8 cellular contexts compared by ENCODE assay signal in genomic region chr17:19363114-19363438, GRCh38. TPM values are rescaled to one million over a fixed set of nuclear protein-coding genes. Genes with fewer than 3 reads are reported as not detected.
A peak's percentile ranks its signal among the peaks of the same experiment; 100 is the strongest.
DNase-seq lines count a peak whose midpoint lies in the region; ATAC-seq, FAIRE-seq and TF ChIP-seq lines count a peak whose summit lies in the region.

No MANE protein-coding gene starts in this region.

- H3K9me3 ChIP-seq in DOHH2 (ENCODE audit: control insufficient read depth, insufficient read depth, low read length) (no peaks in the 10 kb centered on the region), SJSA1 (replicated peaks) (no peaks in the 10 kb centered on the region), trophoblast cell (ENCODE audit: insufficient read depth, low read depth, low read length) (peaks cover 2% of the 10 kb centered on the region)

- H3K36me3 ChIP-seq in DOHH2 (ENCODE audit: control insufficient read depth, low read length): no peaks in the 10 kb centered on the region
- no peaks in the 10 kb centered on the region for H3K36me3 ChIP-seq in SJSA1
- H3K36me3 ChIP-seq in trophoblast cell (ENCODE audit: control insufficient read depth in 1 of 2, insufficient read depth in 2 of 2, low read length in 2 of 2): no peaks in the 10 kb centered on the region

- WGBS in trophoblast cell (ENCODE audit: extremely low coverage, insufficient coverage, insufficient read length): no CpG with 5 or more reads among the region's 14 CpGs

- no peak for FAIRE-seq in GM19239 (lab: Jason Lieb, UNC)

- H3K4ac ChIP-seq in trophoblast cell (ENCODE audit: low read depth, low read length): no peak overlapping the region

- H3K27ac ChIP-seq in DOHH2 (ENCODE audit: low read depth, low read length) (no peak overlapping the region), SJSA1 (no peak overlapping the region), trophoblast cell (ENCODE audit: low read depth, low read length) (no peak overlapping the region)

- H3K9me2 ChIP-seq in DOHH2 (replicated peaks; ENCODE audit: control insufficient read depth, low read length): no peaks in the 10 kb centered on the region

- H4K8ac ChIP-seq in trophoblast cell (ENCODE audit: low read depth, low read length): peak overlapping the region; percentile 59

- H3K4me2 ChIP-seq in DOHH2 (ENCODE audit: low read length): peak overlapping the region; percentile 71
- H3K4me2 ChIP-seq in trophoblast cell (ENCODE audit: low read length): peak overlapping the region; percentile 64

- ATAC-seq in GM18873 (IDR thresholded peaks at IDR 0.05; ENCODE audit: low FRiP score, unreplicated experiment): no peak

- no peak overlapping the region for H2BK120ac ChIP-seq in trophoblast cell (ENCODE audit: insufficient read depth, low read length, poor library complexity)

- H4K12ac ChIP-seq in trophoblast cell (ENCODE audit: low read depth, low read length): no peak overlapping the region

- DNase-seq in SJSA1 (ENCODE audit: low read depth in 1 of 2, low spot score in 2 of 2) (no peak), epithelial cell of proximal tubule (ENCODE audit: low read depth) (no peak), trophoblast cell (no peak), NOMO-1 (lab: John Stamatoyannopoulos, UW; ENCODE audit: unreplicated experiment in 2 of 2) (no peak), SKM-1 treated with dmso at 0.1 percent for 144 hours (lab: John Stamatoyannopoulos, UW; ENCODE audit: unreplicated experiment) (no peak), GM19239 (ENCODE audit: insufficient read length, low spot score) (no peak)

- H3F3A ChIP-seq in DOHH2 (ENCODE audit: control insufficient read depth, insufficient read depth): no peaks in the 10 kb centered on the region

- H3K4me3 ChIP-seq in DOHH2 (ENCODE audit: low read length) (peak overlapping the region; percentile 89), SJSA1 (peak overlapping the region; percentile 62), epithelial cell of proximal tubule (ENCODE audit: low read depth, low read length) (peak overlapping the region; percentile 80), trophoblast cell (ENCODE audit: low read depth, low read length) (no peak overlapping the region)

- H3K79me1 ChIP-seq in trophoblast cell (ENCODE audit: low read length): peaks cover 8% of the 10 kb centered on the region

- H3K23ac ChIP-seq in trophoblast cell (ENCODE audit: low read length): no peak overlapping the region

- H3K27me3 ChIP-seq in DOHH2 (ENCODE audit: control insufficient read depth, low read length) (peaks cover 12% of the 10 kb centered on the region), SJSA1 (replicated peaks) (no peaks in the 10 kb centered on the region), trophoblast cell (ENCODE audit: insufficient read depth, low read length) (no peaks in the 10 kb centered on the region)

- TF ChIP-seq CTCF in DOHH2 (IDR thresholded peaks at IDR 0.05; ENCODE audit: low read depth, low read length, poor library complexity, severe bottlenecking): peak; percentile 42
- peak; percentile 16 for TF ChIP-seq CTCF in epithelial cell of proximal tubule (conservative IDR thresholded peaks at IDR 0.05; ENCODE audit: low read depth, low read length)

- H3K79me2 ChIP-seq in DOHH2 (ENCODE audit: control insufficient read depth, low read length) (no peaks in the 10 kb centered on the region), trophoblast cell (ENCODE audit: control insufficient read depth, insufficient read depth, low read length, poor library complexity) (peaks cover 2% of the 10 kb centered on the region)

- no peak overlapping the region for H4K91ac ChIP-seq in trophoblast cell (ENCODE audit: low read depth, low read length)

- no peak overlapping the region for H2AK5ac ChIP-seq in trophoblast cell (ENCODE audit: low read length)

- peak overlapping the region; percentile 26 for H2AFZ ChIP-seq in trophoblast cell (ENCODE audit: insufficient read depth, low read length, poor library complexity)

- H3K9ac ChIP-seq in trophoblast cell (ENCODE audit: low read length): no peak overlapping the region

- H2BK12ac ChIP-seq in trophoblast cell (ENCODE audit: low read length): no peak overlapping the region

- H4K20me1 ChIP-seq in DOHH2 (ENCODE audit: control insufficient read depth, insufficient read depth, low read depth, low read length): no peaks in the 10 kb centered on the region

- no peak overlapping the region for H3K18ac ChIP-seq in trophoblast cell (ENCODE audit: low read length)

- H3K4me1 ChIP-seq in DOHH2 (ENCODE audit: control insufficient read depth, low read length) (peaks cover 13% of the 10 kb centered on the region), SJSA1 (replicated peaks) (peaks cover 13% of the 10 kb centered on the region), trophoblast cell (ENCODE audit: control insufficient read depth in 1 of 2, insufficient read depth in 2 of 2, low read length in 2 of 2) (peaks cover 4% of the 10 kb centered on the region in 2 experiments)

- H3K14ac ChIP-seq in trophoblast cell (ENCODE audit: low read length): no peak overlapping the region

- no peak overlapping the region for H2BK5ac ChIP-seq in trophoblast cell (ENCODE audit: low read depth, low read length, poor library complexity)

RNA-seq across cellular contexts. Expression of gene B9D1, which starts 0.6 kb away (rescaled TPM):
- 25.9 and 28.0 TPM in 2 replicates for total RNA-seq in SJSA1 (2014; rRNA removed; shearing (Covaris generic))
- 27.3 and 44.2 TPM in 2 replicates for total RNA-seq in epithelial cell of proximal tubule
- 7.2 and 7.3 TPM in 2 replicates for polyA plus RNA-seq in trophoblast cell (2013)

RNA-seq across cellular contexts. Expression of gene MAPK7, which starts 15.2 kb away (rescaled TPM):
- total RNA-seq in SJSA1 (2014; rRNA removed; shearing (Covaris generic)): 0.72 and 7.8 TPM in 2 replicates
- total RNA-seq in epithelial cell of proximal tubule: 9.1 and 19.0 TPM in 2 replicates
- polyA plus RNA-seq in trophoblast cell (2013): 21.4 and 22.8 TPM in 2 replicates

RNA-seq across cellular contexts. Expression of gene MFAP4, which starts 23.9 kb away (rescaled TPM):
- 0.39 TPM in 1 of 2 replicates, not detected in the other for total RNA-seq in SJSA1 (2014; rRNA removed; shearing (Covaris generic))
- total RNA-seq in epithelial cell of proximal tubule: not detected in 2 replicates
- polyA plus RNA-seq in trophoblast cell (2013): 1.3 and 1.6 TPM in 2 replicates

RNA-seq across cellular contexts. Expression of gene RNF112, which starts 48.0 kb away (rescaled TPM):
- total RNA-seq in SJSA1 (2014; rRNA removed; shearing (Covaris generic)): not detected in 2 replicates
- total RNA-seq in epithelial cell of proximal tubule: 0.06 TPM in 1 of 2 replicates, not detected in the other
- polyA plus RNA-seq in trophoblast cell (2013): 0.42 and 0.55 TPM in 2 replicates
